Comparison of ENCODE assay signal across 24 cellular contexts in genomic region chr12:26046886-26047285, GRCh38.
"Had no signal": no experiment of that assay in that cellular context is flagged by ENCODE, and none has a peak within 500 bp of the region (broad histone marks: within the 10 kb centered on the region; RNA-seq: fewer than 3 reads in every experiment).

No MANE protein-coding gene starts in this region.

- H3K4me3 ChIP-seq: cardiac muscle cell, PC-9, SK-N-MC had no signal

- DNase-seq: activated CD4-positive, alpha-beta memory T cell treated with anti-CD3 and anti-CD28 coated beads for 36 hours; activated CD4-positive, alpha-beta T cell treated with anti-CD3 and anti-CD28 coated beads, Interleukin-2, amount 10 ng/mL, durations not matched to agents 7 days and 5 days; activated CD4-positive, CD25-positive, alpha-beta regulatory T cell; activated CD8-positive, alpha-beta memory T cell treated with anti-CD3 and anti-CD28 coated beads for 24 hours; activated effector memory CD4-positive, alpha-beta T cell treated with anti-CD3 and anti-CD28 coated beads, Interleukin-2, amount 50 U/mL, for 16 hours; activated naive CD4-positive, alpha-beta T cell treated with Interleukin-2 at 50 U/mL for 16 hours; activated naive CD8-positive, alpha-beta T cell treated with anti-CD3 and anti-CD28 coated beads, Interleukin-2, amount 50 U/mL, for 24 hours; activated T-cell treated with anti-CD3 and anti-CD28 coated beads, Interleukin-2, amount 50 U/mL, for 4 hours; amygdala; brain microvascular endothelial cell; KG1; NCI-H1048; NCI-H146; NCI-H187 treated with DMSO at 0.1 percent for 48 hours; NCI-H2171 treated with DMSO at 0.1 percent for 48 hours; NCI-H345; NCI-H510A; NCI-H526 treated with DMSO at 0.1 percent for 48 hours; PC-9; T-cell; T-helper 2 cell had no signal

- H2AFZ ChIP-seq: PC-9 had no signal

- H3K27me3 ChIP-seq: brain microvascular endothelial cell, cardiac muscle cell had no signal

- H3K4me2 ChIP-seq: PC-9 had no signal

- H3K36me3 ChIP-seq: brain microvascular endothelial cell, cardiac muscle cell had no signal

- H3K27ac ChIP-seq: brain microvascular endothelial cell, cardiac muscle cell, PC-9, SK-N-MC had no signal

- ATAC-seq: activated naive CD4-positive, alpha-beta T cell treated with anti-CD3 and anti-CD28 coated beads, Interleukin-2, amount 50 U/mL, for 72 hours; activated naive CD8-positive, alpha-beta T cell treated with anti-CD3 and anti-CD28 coated beads, Interleukin-2, amount 50 U/mL, for 24 hours; activated T-cell treated with anti-CD3 and anti-CD28 coated beads, Interleukin-2, amount 50 U/mL, for 4 hours; T-cell had no signal
